ENCODE assay signal across 15 cellular contexts in genomic region chr3:151075869-151076573, GRCh38.
"Had no signal": no experiment of that assay in that cellular context is flagged by ENCODE, and none has a peak within 500 bp of the region (broad histone marks: within the 10 kb centered on the region; RNA-seq: fewer than 3 reads in every experiment).

No MANE protein-coding gene starts in this region.

- H3K4me1 Mint-ChIP-seq: activated CD4-positive, alpha-beta T cell treated with anti-CD3 and anti-CD28 coated beads, Interleukin-2, amount 10 ng/mL, durations not matched to agents 24 days and 14 days; immature natural killer cell; natural killer cell had no signal

- H3K36me3 Mint-ChIP-seq: immature natural killer cell, natural killer cell had no signal

- H3K4me3 Mint-ChIP-seq: activated CD4-positive, alpha-beta T cell treated with anti-CD3 and anti-CD28 coated beads, Interleukin-2, amount 10 ng/mL, durations not matched to agents 24 days and 14 days; immature natural killer cell; natural killer cell; stimulated activated naive CD8-positive, alpha-beta T cell treated with anti-CD3 and anti-CD28 coated beads, Interleukin-15, Interleukin-2, amounts not matched to agents 100 ng/mL and 50 ng/mL, for 24 hours; T-helper 2 cell treated with Interferon-gamma antibody and Interleukin-4, amounts not matched to agents 5 μg/mL and 100 μg/mL, for 36 hours had no signal

- H3K9me3 Mint-ChIP-seq: activated CD4-positive, alpha-beta T cell treated with anti-CD3 and anti-CD28 coated beads, Interleukin-2, amount 10 ng/mL, durations not matched to agents 24 days and 14 days; immature natural killer cell; natural killer cell; stimulated activated naive CD8-positive, alpha-beta T cell treated with anti-CD3 and anti-CD28 coated beads, Interleukin-15, Interleukin-2, amounts not matched to agents 100 ng/mL and 50 ng/mL, for 24 hours; T-helper 2 cell treated with Interferon-gamma antibody and Interleukin-4, amounts not matched to agents 5 μg/mL and 100 μg/mL, for 36 hours had no signal

- DNase-seq: activated CD4-positive, alpha-beta T cell treated with anti-CD3 and anti-CD28 coated beads, Interleukin-2, amount 10 ng/mL, durations not matched to agents 24 days and 14 days; activated CD4-positive, CD25-positive, alpha-beta regulatory T cell; activated CD8-positive, alpha-beta memory T cell treated with anti-CD3 and anti-CD28 coated beads for 24 hours; cerebellar nuclear complex; effector CD8-positive, alpha-beta T cell; foreskin keratinocyte; immature natural killer cell; mesendoderm; natural killer cell; occipital lobe; stimulated activated CD4-positive, alpha-beta T cell treated with anti-CD3 and anti-CD28 coated beads, Interleukin-15, amount 100 ng/mL, for 24 hours; stimulated activated CD4-positive, alpha-beta T cell treated with anti-CD3 and anti-CD28 coated beads, Interleukin-4, amount 100 ng/mL, for 1 hour had no signal

- H3K27me3 Mint-ChIP-seq: progenitor cell of endocrine pancreas had no signal

- ATAC-seq: foreskin keratinocyte, natural killer cell had no signal

- H3K27ac Mint-ChIP-seq: activated CD4-positive, alpha-beta T cell treated with anti-CD3 and anti-CD28 coated beads, Interleukin-2, amount 10 ng/mL, durations not matched to agents 24 days and 14 days; immature natural killer cell; natural killer cell; progenitor cell of endocrine pancreas; stimulated activated naive CD8-positive, alpha-beta T cell treated with anti-CD3 and anti-CD28 coated beads, Interleukin-15, Interleukin-2, amounts not matched to agents 100 ng/mL and 50 ng/mL, for 24 hours; T-helper 2 cell treated with Interferon-gamma antibody and Interleukin-4, amounts not matched to agents 5 μg/mL and 100 μg/mL, for 36 hours had no signal
